8 cellular contexts compared by ENCODE assay signal in genomic region chr2:45009928-45010705, GRCh38. TPM values are rescaled to one million over a fixed set of nuclear protein-coding genes. Genes with fewer than 3 reads are reported as not detected.
DNase-seq lines count a peak whose midpoint lies in the region; ATAC-seq and TF ChIP-seq lines count a peak whose summit lies in the region.

No MANE protein-coding gene starts in this region.

- ATAC-seq in stimulated activated naive CD8-positive, alpha-beta T cell treated with anti-CD3 and anti-CD28 coated beads, Interleukin-15, Interleukin-2, amounts not matched to agents 100 U/mL and 50 U/mL, for 24 hours: no peak
- no peak for ATAC-seq in activated B cell treated with CpG ODN at 0.5 μM for 24 hours (ENCODE audit: low read depth)
- ATAC-seq in Right ventricle myocardium superior (ENCODE audit: poor library complexity): peak; percentile 71

- intact Hi-C loops in activated B cell treated with CpG ODN at 0.5 μM for 24 hours (cut with micrococcal nuclease) (loop anchor here (5.0 to 10.0 kb wide), 2 partner anchors 68 to 165 kb away; partner anchors contain the start of gene SIX3), Right ventricle myocardium superior (cut with DNase I) (no loop called here), head of caudate nucleus (cut with DNase I) (no loop called here)

- no peak for DNase-seq in stimulated activated naive CD8-positive, alpha-beta T cell treated with anti-CD3 and anti-CD28 coated beads, Interleukin-15, Interleukin-2, amounts not matched to agents 100 U/mL and 50 U/mL, for 24 hours
- DNase-seq in activated B cell treated with CpG ODN at 0.5 μM for 24 hours (no peak), Right ventricle myocardium superior (peak; percentile 91), progenitor cell of endocrine pancreas (ENCODE audit: low spot score, unreplicated experiment) (no peak), Ammon's horn (ENCODE audit: low spot score) (no peak), head of caudate nucleus (no peak)
- no peak for DNase-seq in stimulated activated CD8-positive, alpha-beta memory T cell treated with anti-CD3 and anti-CD28 coated beads, Interleukin-4, amount 100 ng/mL, for 48 hours

- no peaks in the 10 kb centered on the region for H3K9me3 Mint-ChIP-seq in stimulated activated naive CD8-positive, alpha-beta T cell treated with anti-CD3 and anti-CD28 coated beads, Interleukin-15, Interleukin-2, amounts not matched to agents 100 ng/mL and 50 ng/mL, for 24 hours
- H3K9me3 Mint-ChIP-seq in activated B cell treated with CpG ODN at 0.5 μM for 24 hours (no peaks in the 10 kb centered on the region), progenitor cell of endocrine pancreas (ENCODE audit: low read depth) (no peaks in the 10 kb centered on the region)

- peak overlapping the region; percentile 13 for H3K4me3 Mint-ChIP-seq in stimulated activated naive CD8-positive, alpha-beta T cell treated with anti-CD3 and anti-CD28 coated beads, Interleukin-15, Interleukin-2, amounts not matched to agents 100 ng/mL and 50 ng/mL, for 24 hours
- H3K4me3 Mint-ChIP-seq in activated B cell treated with CpG ODN at 0.5 μM for 24 hours (peak overlapping the region; percentile 83), progenitor cell of endocrine pancreas (ENCODE audit: low read depth) (peak overlapping the region; percentile 49)

- no peak overlapping the region for H3K27ac Mint-ChIP-seq in stimulated activated naive CD8-positive, alpha-beta T cell treated with anti-CD3 and anti-CD28 coated beads, Interleukin-15, Interleukin-2, amounts not matched to agents 100 ng/mL and 50 ng/mL, for 24 hours
- H3K27ac Mint-ChIP-seq in activated B cell treated with CpG ODN at 0.5 μM for 24 hours: no peak overlapping the region
- no peak overlapping the region for H3K27ac Mint-ChIP-seq in progenitor cell of endocrine pancreas

- TF ChIP-seq CTCF in activated B cell treated with CpG ODN at 0.5 μM for 24 hours (IDR thresholded peaks at IDR 0.05): no peak
- no peak for TF ChIP-seq CTCF in progenitor cell of endocrine pancreas (IDR thresholded peaks at IDR 0.05; ENCODE audit: unreplicated experiment)

- POLR2A ChIA-PET in activated B cell treated with CpG ODN at 0.5 μM for 24 hours (lab: Charles Lee): no interaction called here

- peaks cover 78% of the 10 kb centered on the region for H3K27me3 Mint-ChIP-seq in stimulated activated naive CD8-positive, alpha-beta T cell treated with anti-CD3 and anti-CD28 coated beads, Interleukin-15, Interleukin-2, amounts not matched to agents 100 ng/mL and 50 ng/mL, for 24 hours
- H3K27me3 Mint-ChIP-seq in activated B cell treated with CpG ODN at 0.5 μM for 24 hours (peaks cover 69% of the 10 kb centered on the region), progenitor cell of endocrine pancreas (peaks cover 84% of the 10 kb centered on the region)

- CTCF ChIA-PET in activated B cell treated with CpG ODN at 0.5 μM for 24 hours (lab: Charles Lee): no interaction called here

- H3K36me3 Mint-ChIP-seq in stimulated activated naive CD8-positive, alpha-beta T cell treated with anti-CD3 and anti-CD28 coated beads, Interleukin-15, Interleukin-2, amounts not matched to agents 100 ng/mL and 50 ng/mL, for 24 hours (ENCODE audit: low read depth): no peaks in the 10 kb centered on the region
- H3K36me3 Mint-ChIP-seq in activated B cell treated with CpG ODN at 0.5 μM for 24 hours (ENCODE audit: low read depth): no peaks in the 10 kb centered on the region
- peaks cover 1% of the 10 kb centered on the region for H3K36me3 Mint-ChIP-seq in progenitor cell of endocrine pancreas (ENCODE audit: insufficient read depth)

- H3K4me1 Mint-ChIP-seq in stimulated activated naive CD8-positive, alpha-beta T cell treated with anti-CD3 and anti-CD28 coated beads, Interleukin-15, Interleukin-2, amounts not matched to agents 100 ng/mL and 50 ng/mL, for 24 hours (ENCODE audit: low read depth): peaks cover 36% of the 10 kb centered on the region
- H3K4me1 Mint-ChIP-seq in activated B cell treated with CpG ODN at 0.5 μM for 24 hours (peaks cover 55% of the 10 kb centered on the region), progenitor cell of endocrine pancreas (ENCODE audit: low read depth) (peaks cover 11% of the 10 kb centered on the region)

RNA-seq across cellular contexts. Expression of gene SIX2, which starts 0.9 kb away (rescaled TPM):
- total RNA-seq in activated B cell treated with CpG ODN at 0.5 μM for 24 hours (not detected in 2 replicates), Right ventricle myocardium superior (0.65 TPM), progenitor cell of endocrine pancreas (4.0 and 7.0 TPM in 2 replicates)

Comparison
In these comparisons a context has a peak if more than half of its experiments do, and no peak if none do; other contexts are left out.
1. H3K4me3 Mint-ChIP-seq: peak in every context shown above with its lines; median percentile 83 in activated B cell treated with CpG ODN at 0.5 μM for 24 hours; 49 in progenitor cell of endocrine pancreas; 13 in stimulated activated naive CD8-positive, alpha-beta T cell treated with anti-CD3 and anti-CD28 coated beads, Interleukin-15, Interleukin-2, amounts not matched to agents 100 ng/mL and 50 ng/mL, for 24 hours.